8 cellular contexts compared by ENCODE assay signal in the genomic region with DNA sequence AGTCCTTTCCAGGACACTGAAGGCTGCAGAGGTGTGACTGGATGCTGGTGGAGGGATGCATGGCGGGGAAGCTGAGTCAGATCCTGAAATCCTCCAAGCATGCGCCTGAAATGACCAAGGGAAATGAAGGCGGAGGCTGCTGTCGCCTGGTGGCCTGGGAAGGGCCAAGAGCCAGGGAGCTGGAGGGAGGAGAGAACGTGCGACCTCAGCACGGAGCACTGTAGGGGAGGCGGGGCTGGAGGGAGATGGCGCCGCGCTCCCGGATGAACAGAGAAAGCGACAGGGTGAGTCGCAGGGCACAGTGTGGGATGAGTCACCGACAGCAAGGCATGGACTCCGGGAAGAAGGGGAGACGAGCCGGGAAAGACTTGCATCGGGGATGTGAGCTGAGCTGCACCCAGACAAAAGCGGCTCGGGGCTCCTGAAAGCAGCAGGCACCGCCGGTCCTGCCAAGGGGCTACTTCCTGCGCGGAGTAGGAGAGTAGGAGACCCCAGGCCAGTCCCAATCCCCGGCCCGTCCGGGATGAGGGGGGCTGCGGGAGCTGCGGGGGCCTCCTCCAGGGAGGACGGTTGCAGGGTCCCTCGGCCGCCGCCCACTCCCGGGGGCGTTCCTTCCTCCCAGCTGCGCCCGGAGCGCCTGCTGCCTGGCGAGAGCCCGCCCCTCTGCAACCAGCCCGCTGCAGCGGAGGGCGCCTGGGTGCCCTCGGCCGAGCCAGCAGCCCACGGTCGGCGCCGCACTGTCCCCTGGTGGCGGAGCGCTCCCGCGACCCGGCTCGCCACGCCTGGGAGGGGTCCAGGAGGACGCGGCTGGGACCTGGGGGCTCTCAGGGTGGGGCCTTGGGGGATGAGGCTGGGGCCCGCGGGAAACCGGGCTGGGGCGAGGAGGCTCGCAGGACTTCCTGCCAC. TPM values are rescaled to one million over a fixed set of nuclear protein-coding genes. Genes with fewer than 3 reads are reported as not detected.
A peak's percentile ranks its signal among the peaks of the same experiment; 100 is the strongest.
DNase-seq lines count a peak whose midpoint lies in the region; ATAC-seq and TF ChIP-seq lines count a peak whose summit lies in the region.

No MANE protein-coding gene starts in this region.

- peak overlapping the region; percentile 96 for H3K27ac ChIP-seq in AG04450 (ENCODE audit: low read depth, low read length)

- H3K9me3 ChIP-seq in AG04450 (ENCODE audit: control insufficient read depth, insufficient read depth, low read length) = no peaks in the 10 kb centered on the region; the same call in 1 of the 2 replicates

- ATAC-seq in GM18867 (IDR thresholded peaks at IDR 0.05; ENCODE audit: unreplicated experiment) = peak; percentile 79
- ATAC-seq in HG03135 (IDR thresholded peaks at IDR 0.05; ENCODE audit: unreplicated experiment) = peak; percentile 77

- H3K36me3 ChIP-seq in kidney epithelial cell (ENCODE audit: control insufficient read depth, insufficient read depth, low read length) = no peaks in the 10 kb centered on the region

- CTCF ChIA-PET in AG04450 (lab: Charles Lee) = interaction anchor here (0.6 to 7.0 kb wide), 20 partner anchors 11 to 1392 kb away, joined by 3 to 165 read pairs (median 4); a partner anchor contains a TSS

- no peaks in the 10 kb centered on the region for H3K27me3 ChIP-seq in AG04450 (ENCODE audit: control insufficient read depth, insufficient read depth, low read length)
- no peaks in the 10 kb centered on the region for H3K27me3 ChIP-seq in kidney epithelial cell (ENCODE audit: control insufficient read depth, insufficient read depth, low read length)

- H3K4me3 ChIP-seq in AG04450 (ENCODE audit: low read depth, low read length) (peak overlapping the region; percentile 82), kidney epithelial cell (ENCODE audit: low read depth, low read length) (peak overlapping the region; percentile 66)

- peak; percentile 63 for TF ChIP-seq CTCF in AG04450 (IDR thresholded peaks at IDR 0.05; ENCODE audit: low read depth, low read length)
- TF ChIP-seq CTCF in kidney epithelial cell (IDR thresholded peaks at IDR 0.05; ENCODE audit: insufficient read depth, low read length, poor library complexity, severe bottlenecking) = peak; percentile 42

- POLR2A ChIA-PET in AG04450 (lab: Yijun Ruan, JAX) = interaction anchor here (0.7 to 2.9 kb wide), 8 partner anchors 11 to 1848 kb away, joined by 3 to 27 read pairs (median 6); a partner anchor contains a TSS

- DNase-seq in AG04450 (ENCODE audit: low read depth, low spot score) = peak; percentile 54
- peak; percentile 76 for DNase-seq in NCI-H2196 treated with DMSO at 0.1 percent for 48 hours (lab: John Stamatoyannopoulos, UW; ENCODE audit: unreplicated experiment)
- peak; percentile 43 to 69 (median 60) for DNase-seq in activated CD4-positive, CD25-positive, alpha-beta regulatory T cell (lab: John Stamatoyannopoulos, UW)
- DNase-seq in cerebellar nuclear complex (lab: John Stamatoyannopoulos, UW) = peak; percentile 32 to 71
- DNase-seq in kidney epithelial cell (ENCODE audit: low read depth) = peak; percentile 82
- DNase-seq in stimulated activated CD4-positive, alpha-beta T cell treated with anti-CD3 and anti-CD28 coated beads, Interleukin-15, amount 100 ng/mL, for 1 hour (ENCODE audit: low read depth in 1 of 2, low spot score in 1 of 2) = peak; percentile 63 to 67

RNA-seq across cellular contexts. Expression of a gene that starts 11.0 kb away (rescaled TPM):
- polyA plus RNA-seq in AG04450 (2011; rRNA removed) = 32.4 and 34.3 TPM in 2 replicates
- polyA minus RNA-seq in AG04450 (2011; rRNA and poly(A)+ RNA removed) = 19.9 and 24.7 TPM in 2 replicates
- total RNA-seq in kidney epithelial cell = 10.7 and 19.2 TPM in 2 replicates

RNA-seq across cellular contexts. Expression of a gene that starts 17.3 kb away (rescaled TPM):
- 107 and 120 TPM in 2 replicates for polyA plus RNA-seq in AG04450 (2011; rRNA removed)
- 83.3 and 83.5 TPM in 2 replicates for polyA minus RNA-seq in AG04450 (2011; rRNA and poly(A)+ RNA removed)
- total RNA-seq in kidney epithelial cell = 101 and 139 TPM in 2 replicates

Comparison
In these comparisons a context has a peak if more than half of its experiments do, and no peak if none do; other contexts are left out.
1. Peak in every context shown above with its lines: DNase-seq, ATAC-seq, H3K4me3 ChIP-seq and H3K27ac ChIP-seq.